ENCODE assay signal across 22 cellular contexts in genomic region chr19:41707871-41708371, GRCh38. TPM values are rescaled to one million over a fixed set of nuclear protein-coding genes. Genes with fewer than 3 reads are reported as not detected.
DNase-seq lines count a peak whose midpoint lies in the region; ATAC-seq and TF ChIP-seq lines count a peak whose summit lies in the region.
"Had no signal": no experiment of that assay in that cellular context is flagged by ENCODE, and none has a peak within 500 bp of the region (broad histone marks: within the 10 kb centered on the region; RNA-seq: fewer than 3 reads in every experiment).

No MANE protein-coding gene starts in this region.

- H3K27ac Mint-ChIP-seq in WTC11 = no peak overlapping the region
- H3K27ac Mint-ChIP-seq: CD4-positive, alpha-beta memory T cell had no signal

- TF ChIP-seq EP300 in transverse colon (IDR thresholded peaks at IDR 0.05; ENCODE audit: low read depth) = no peak

- H3K27me3 Mint-ChIP-seq in WTC11 (ENCODE audit: low read depth) = peaks cover 25% of the 10 kb centered on the region

- in situ Hi-C loops in transverse colon (cut with MboI; ENCODE audit: low pct_ligation_motif_present in 1 of 4, low pct_unique_long_range_greater_than_20kb in 1 of 4, low sequenced_read_pairs in 3 of 4) = no loop called here

- H3K4me1 ChIP-seq in transverse colon = peaks cover 3 to 19% (median 9%) of the 10 kb centered on the region in 4 donors

- TF ChIP-seq CTCF in WTC11 (IDR thresholded peaks at IDR 0.05) (no peak), transverse colon (IDR thresholded peaks at IDR 0.05) (no peak)

- 0 out of 2 replicates have a peak, but pooled peaks cover 2% of the 10 kb centered on the region for H3K4me1 Mint-ChIP-seq in WTC11

- DNase-seq in WTC11 (ENCODE audit: low spot score) (peak; percentile 4), left lobe of liver (ENCODE audit: low spot score) (peak; percentile 40), transverse colon (peak; percentile 13), HuH-7 (ENCODE audit: low spot score) (no peak)
- DNase-seq in activated CD8-positive, alpha-beta memory T cell treated with anti-CD3 and anti-CD28 coated beads, Interleukin-2, amount 50 U/mL, for 4 hours = peak; percentile 9
- DNase-seq: C1 segment of cervical spinal cord; CD4-positive, alpha-beta memory T cell; GM23248; KBM-7; MV-4-11; NCI-H1105; NCI-H1436 treated with DMSO at 0.1 percent for 48 hours; NCI-H2171 treated with DMSO at 0.1 percent for 48 hours; NCI-H524 treated with DMSO at 0.1 percent for 48 hours; SIG-M5 had no signal

- H3K36me3 Mint-ChIP-seq in WTC11 = no peaks in the 10 kb centered on the region
- H3K36me3 Mint-ChIP-seq: CD4-positive, alpha-beta memory T cell had no signal

- no peak overlapping the region for H3K4me3 Mint-ChIP-seq in WTC11

- H3K4me3 ChIP-seq in transverse colon = peak overlapping the region in 2 of 4 donors; percentile 35 to 52
- H3K4me3 ChIP-seq: GM23248 had no signal

- peaks cover 10% of the 10 kb centered on the region for H3K27me3 ChIP-seq in transverse colon

- CTCF ChIA-PET in WTC11 (lab: Charles Lee) = interaction anchor here (1.0 to 3.0 kb wide), 18 partner anchors 10 to 158 kb away, joined by 3 to 133 read pairs (median 8); partner anchors contain the start of genes CEACAM6 and CEACAM7

- ATAC-seq in WTC11 = no peak
- no peak for ATAC-seq in left lobe of liver
- no peak for ATAC-seq in HG03439 (IDR thresholded peaks at IDR 0.05; ENCODE audit: unreplicated experiment)
- no peak for ATAC-seq in GM19023 (IDR thresholded peaks at IDR 0.05; ENCODE audit: unreplicated experiment)

- POLR2A ChIA-PET in WTC11 (lab: Charles Lee) = no interaction called here

- H3K27ac ChIP-seq in transverse colon = peak overlapping the region; percentile 56 to 87 (median 84)
- H3K27ac ChIP-seq: GM23248 had no signal

- WGBS in transverse colon (ENCODE audit: low coverage in 1 of 2), 2 donors = 61% methylated on average over 5 of the region's 5 CpGs; no CpG with 5 or more reads in 1 of the 2 donors

- no peak for TF ChIP-seq POLR2A in transverse colon (IDR thresholded peaks at IDR 0.05)

- intact Hi-C loops in transverse colon (cut with DNase I; ENCODE audit: low total_unique reads) = no loop called here

- H3K9me3 ChIP-seq in transverse colon = no peaks in the 10 kb centered on the region

- no peaks in the 10 kb centered on the region for H3K9me3 Mint-ChIP-seq in WTC11

- H3K36me3 ChIP-seq in transverse colon = no peaks in the 10 kb centered on the region

TF ChIP-seq in WTC11, 78 proteins besides CTCF, POLR2A, EP300 and RAD21:
- TF ChIP-seq RORB (CRISPR knock-in tag; IDR thresholded peaks at IDR 0.05) (no peak), TP53 (CRISPR knock-in tag; IDR thresholded peaks at IDR 0.05) (no peak), GRHL2 (CRISPR knock-in tag; IDR thresholded peaks at IDR 0.05; ENCODE audit: insufficient replicate concordance, severe bottlenecking) (no peak), ZMAT4 (CRISPR knock-in tag; IDR thresholded peaks at IDR 0.05) (no peak), ZNF121 (CRISPR knock-in tag; IDR thresholded peaks at IDR 0.05) (no peak), ZNF671 (CRISPR knock-in tag; IDR thresholded peaks at IDR 0.05) (no peak), JAZF1 (CRISPR knock-in tag; IDR thresholded peaks at IDR 0.05) (no peak), ZNF232 (CRISPR knock-in tag; IDR thresholded peaks at IDR 0.05) (no peak), HMGXB4 (CRISPR knock-in tag; IDR thresholded peaks at IDR 0.05) (no peak), KAT7 (CRISPR knock-in tag; IDR thresholded peaks at IDR 0.05; ENCODE audit: borderline replicate concordance) (no peak), MAX (CRISPR knock-in tag; IDR thresholded peaks at IDR 0.05) (no peak), E2F5 (CRISPR knock-in tag; IDR thresholded peaks at IDR 0.05) (no peak), TCF7 (CRISPR knock-in tag; IDR thresholded peaks at IDR 0.05; ENCODE audit: low read depth) (no peak)

RNA-seq across cellular contexts. Expression of gene CEACAM5, which starts 0.5 kb away (rescaled TPM):
- total RNA-seq in WTC11 (2021) (0.23 to 1.3 TPM (median 0.46 TPM) in 3 replicates), left lobe of liver (0.81 TPM), transverse colon (1,000 to 10,000 TPM in 3 of 4 donors, 10 to 100 TPM in 1; 95.5 to 1,964 (median 1,677) TPM)
- total RNA-seq: CD4-positive, alpha-beta memory T cell; Daoy; G401; GM23248; H7; LHCN-M2; MCF 10A had no signal

RNA-seq across cellular contexts. Expression of gene CEACAM7, which starts 19.9 kb away (rescaled TPM):
- total RNA-seq in WTC11 (2021) (0.15 to 0.21 TPM (median 0.18 TPM) in 3 replicates), left lobe of liver (not detected), transverse colon (1,000 to 10,000 TPM in 3 of 4 donors, 10 to 100 TPM in 1; 26.3 to 2,498 (median 1,946) TPM)
- total RNA-seq: CD4-positive, alpha-beta memory T cell; Daoy; G401; GM23248; H7; LHCN-M2; MCF 10A had no signal

RNA-seq across cellular contexts. Expression of gene CEACAM6, which starts 47.4 kb away (rescaled TPM):
- 0.37 to 0.53 TPM (median 0.41 TPM) in 3 replicates for total RNA-seq in WTC11 (2021)
- total RNA-seq in left lobe of liver = 0.58 TPM
- 100 to 1,000 TPM in 2 of 4 donors, 10 to 100 TPM in 2; 33.8 to 209 (median 104) TPM for total RNA-seq in transverse colon
- total RNA-seq: CD4-positive, alpha-beta memory T cell; Daoy; G401; GM23248; H7; LHCN-M2; MCF 10A had no signal

Comparison
In these comparisons a context has a peak if more than half of its experiments do, and no peak if none do; other contexts are left out.
1. RNA of gene CEACAM5, which starts 0.5 kb away (total RNA-seq): 95.5 to 1,964 TPM in transverse colon; 0.81 TPM in left lobe of liver (single experiment) and 0.23 to 1.3 TPM in WTC11; every median in the first group is over 10 times any median in the second.
2. RNA of gene CEACAM7, which starts 19.9 kb away (total RNA-seq): 26.3 to 2,498 TPM in transverse colon; 0.15 to 0.21 TPM in WTC11 and not detected in left lobe of liver (single experiment); every median in the first group is over 10 times any median in the second.
3. RNA of gene CEACAM6, which starts 47.4 kb away (total RNA-seq): 33.8 to 209 TPM in transverse colon; 0.58 TPM in left lobe of liver (single experiment) and 0.37 to 0.53 TPM in WTC11; every median in the first group is over 10 times any median in the second.